Comparison of ENCODE assay signal across 27 cellular contexts in genomic region chr12:67598598-67598997, GRCh38.
"Had no signal": no experiment of that assay in that cellular context is flagged by ENCODE, and none has a peak within 500 bp of the region (broad histone marks: within the 10 kb centered on the region; RNA-seq: fewer than 3 reads in every experiment).

No MANE protein-coding gene starts in this region.

- ATAC-seq: activated CD8-positive, alpha-beta T cell treated with anti-CD3 and anti-CD28 coated beads for 36 hours; activated naive CD8-positive, alpha-beta T cell treated with anti-CD3 and anti-CD28 coated beads, Interleukin-2, amount 50 U/mL, for 24 hours had no signal

- H3K4me1 ChIP-seq: ascending aorta, colonic mucosa had no signal

- H3K27me3 ChIP-seq: ascending aorta, cardiac muscle cell, colonic mucosa had no signal

- H3K9me3 ChIP-seq: ascending aorta, colonic mucosa had no signal

- H3K4me3 ChIP-seq: ascending aorta, cardiac muscle cell, colonic mucosa had no signal

- H3K36me3 ChIP-seq: ascending aorta, cardiac muscle cell, colonic mucosa had no signal

- H3K27ac ChIP-seq: ascending aorta, cardiac muscle cell, colonic mucosa, VCaP had no signal

- DNase-seq: activated B cell treated with CpG ODN at 0.5 μM for 24 hours; activated CD4-positive, alpha-beta memory T cell treated with anti-CD3 and anti-CD28 coated beads for 36 hours; activated CD4-positive, alpha-beta T cell treated with anti-CD3 and anti-CD28 coated beads for 4 hours; activated CD4-positive, alpha-beta T cell treated with anti-CD3 and anti-CD28 coated beads, Interleukin-2, amount 10 ng/mL, durations not matched to agents 24 days and 14 days; activated CD4-positive, alpha-beta T cell treated with anti-CD3 and anti-CD28 coated beads, Interleukin-2, amount 50 U/mL, for 1 hour; activated CD4-positive, alpha-beta T cell treated with anti-CD3 and anti-CD28 coated beads, Interleukin-2, amount 50 U/mL, for 4 hours; activated CD4-positive, CD25-positive, alpha-beta regulatory T cell treated with anti-CD3 and anti-CD28 coated beads, Interleukin-2, amount 50 U/mL, for 72 hours; activated CD8-positive, alpha-beta memory T cell treated with anti-CD3 and anti-CD28 coated beads, Interleukin-2, amount 50 U/mL, for 48 hours; activated CD8-positive, alpha-beta T cell treated with anti-CD3 and anti-CD28 coated beads for 36 hours; activated effector memory CD4-positive, alpha-beta T cell treated with Interleukin-2 at 50 U/mL for 16 hours; activated gamma-delta T cell; activated naive CD4-positive, alpha-beta T cell treated with anti-CD3 and anti-CD28 coated beads, Interleukin-2, amount 10 ng/mL, durations not matched to agents 7 days and 5 days; activated naive CD4-positive, alpha-beta T cell treated with Interleukin-2 at 50 U/mL for 16 hours; activated naive CD8-positive, alpha-beta T cell treated with anti-CD3 and anti-CD28 coated beads, Interleukin-2, amount 10 ng/mL, durations not matched to agents 7 days and 5 days; activated naive CD8-positive, alpha-beta T cell treated with anti-CD3 and anti-CD28 coated beads, Interleukin-2, amount 50 U/mL, for 24 hours; activated T-cell treated with anti-CD3 and anti-CD28 coated beads, Interleukin-2, amount 50 U/mL, for 24 hours; activated T-cell treated with anti-CD3 and anti-CD28 coated beads, Interleukin-2, amount 50 U/mL, for 48 hours; amygdala; anterior cingulate cortex; caudate nucleus; cerebellar nuclear complex; colonic mucosa; T-helper 2 cell; T-helper 9 cell had no signal
